ENCODE assay signal across 29 cellular contexts in the genomic region with DNA sequence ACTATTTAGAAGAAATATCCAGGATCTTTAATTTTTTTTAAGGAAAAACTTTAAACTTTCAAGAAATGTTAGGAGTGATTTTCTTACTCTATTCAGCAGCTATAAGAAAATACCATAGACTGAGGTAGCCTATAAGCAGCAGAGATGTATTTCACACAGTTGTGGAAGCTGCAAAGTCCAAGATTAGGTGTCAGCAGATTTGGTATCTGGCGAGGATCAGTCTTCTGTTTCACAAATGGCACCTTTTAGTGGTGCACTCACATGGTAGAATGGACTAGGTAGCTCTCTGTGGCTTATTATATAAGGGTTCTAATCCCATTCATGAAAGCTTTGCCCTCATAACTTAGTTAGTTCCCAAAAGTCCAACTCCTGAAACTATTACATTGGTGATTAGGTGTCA.
A peak's percentile ranks its signal among the peaks of the same experiment; 100 is the strongest.
DNase-seq lines count a peak whose midpoint lies in the region; ATAC-seq, FAIRE-seq and TF ChIP-seq lines count a peak whose summit lies in the region.
"Had no signal": no experiment of that assay in that cellular context is flagged by ENCODE, and none has a peak within 500 bp of the region (broad histone marks: within the 10 kb centered on the region; RNA-seq: fewer than 3 reads in every experiment).

No MANE protein-coding gene starts in this region.

- H4K20me1 ChIP-seq in K562 (replicated peaks; ENCODE audit: control insufficient read depth, insufficient read depth, low read length) = no peaks in the 10 kb centered on the region
- H4K20me1 ChIP-seq: BLaER1; BLaER1 treated with 17β-estradiol and CSF1 and Interleukin-3, amounts not matched to agents 10 nM and 100 nM had no signal

- no peaks in the 10 kb centered on the region for H3K9me1 ChIP-seq in K562 (ENCODE audit: control insufficient read depth, insufficient read depth, low read length)

- 31% methylated on average over 1 of the region's 1 CpG for WGBS in K562 (ENCODE audit: insufficient coverage, low coverage, missing lambda C conversion rate)

- no peak overlapping the region for H3K4me2 ChIP-seq in K562 (ENCODE audit: insufficient read depth, low read length)
- H3K4me2 ChIP-seq: A549; BLaER1; BLaER1 treated with 17β-estradiol and CSF1 and Interleukin-3, amounts not matched to agents 10 nM and 100 nM had no signal

- no peak overlapping the region for H3K4me3 ChIP-seq in K562
- H3K4me3 ChIP-seq: A549; BLaER1; BLaER1 treated with 17β-estradiol and CSF1 and Interleukin-3, amounts not matched to agents 10 nM and 100 nM had no signal

- H3K27me3 ChIP-seq in K562 (ENCODE audit: control insufficient read depth in 2 of 2, insufficient read depth in 2 of 2, low read length in 2 of 2) = no peaks in the 10 kb centered on the region
- H3K27me3 ChIP-seq: BE2C; BLaER1; BLaER1 treated with 17β-estradiol and CSF1 and Interleukin-3, amounts not matched to agents 10 nM and 100 nM had no signal

- TF ChIP-seq EP300 in K562 (IDR thresholded peaks at IDR 0.05; ENCODE audit: low read length) = no peak

- no peak for TF ChIP-seq POLR2A in K562 (conservative IDR thresholded peaks at IDR 0.05)

- TF ChIP-seq CTCF in K562 (IDR thresholded peaks at IDR 0.05 in 2 of 3, conservative IDR thresholded peaks at IDR 0.05 in 1 of 3; ENCODE audit: insufficient read depth in 2 of 3, low read depth in 1 of 3, low read length in 3 of 3) = no peak

- DNase-seq in K562 (ENCODE audit: extremely low read depth in 1 of 4, low spot score in 3 of 4) = peak in 1 of 4 experiments; percentile 45
- no peak for DNase-seq in H4 (ENCODE audit: low spot score)
- DNase-seq: 8988T; ACHN; AML-193; BE2C; C1 segment of cervical spinal cord; Caco-2; Calu3; CD4-positive, alpha-beta memory T cell; CD4-positive, alpha-beta T cell; CD4-positive, CD25-positive, alpha-beta regulatory T cell; CD8-positive, alpha-beta memory T cell; CD8-positive, alpha-beta T cell; COR-L47; DMS 273 treated with DMSO at 0.1 percent for 48 hours; DMS153; DMS53; DMS79; DMS79 treated with DMSO at 0.1 percent for 48 hours; DND-41; EL had no signal

- 0 out of 2 replicates have a peak, but pooled peaks cover 4% of the 10 kb centered on the region for H3K9me3 ChIP-seq in K562 (replicated peaks; ENCODE audit: control insufficient read depth, insufficient read depth, low read depth, low read length)
- H3K9me3 ChIP-seq: A549; BE2C; BLaER1; BLaER1 treated with 17β-estradiol and CSF1 and Interleukin-3, amounts not matched to agents 10 nM and 100 nM; Caco-2 had no signal

- in situ Hi-C loops in K562 (cut with MboI) = no loop called here

- intact Hi-C loops in K562 (cut with micrococcal nuclease) = no loop called here

- CTCF ChIA-PET in K562 (lab: Yijun Ruan, JAX; ENCODE audit: low intra/inter-chr PET ratio) = no interaction called here

- peak; percentile 53 for ATAC-seq in K562
- ATAC-seq: A549; CD8-positive, alpha-beta T cell had no signal

- TF ChIP-seq RAD21 in K562 (CRISPR knock-in tag; conservative IDR thresholded peaks at IDR 0.05 in 1 of 2, IDR thresholded peaks at IDR 0.05 in 1 of 2) = no peak

- no peak for FAIRE-seq in K562 (lab: Jason Lieb, UNC)
- FAIRE-seq: A204.1, A549, D721Med had no signal

- POLR2A ChIA-PET in K562 (lab: Yijun Ruan, JAX) = no interaction called here

- no peak overlapping the region for H2AFZ ChIP-seq in K562 (ENCODE audit: low read depth, low read length)

- no peak overlapping the region for H3K27ac ChIP-seq in K562 (ENCODE audit: extremely low read depth, low read depth, low read length)
- H3K27ac ChIP-seq: 22Rv1; A549; BLaER1; BLaER1 treated with 17β-estradiol and CSF1 and Interleukin-3, amounts not matched to agents 10 nM and 100 nM; C4-2B had no signal

- no peak overlapping the region for H3K9ac ChIP-seq in K562 (ENCODE audit: insufficient read depth in 1 of 2, low read depth in 2 of 2, low read length in 2 of 2)
- H3K9ac ChIP-seq: BLaER1; BLaER1 treated with 17β-estradiol and CSF1 and Interleukin-3, amounts not matched to agents 10 nM and 100 nM had no signal

- H3K79me2 ChIP-seq in K562 (ENCODE audit: control insufficient read depth, insufficient read depth, low read length) = peaks cover 99% of the 10 kb centered on the region

- no TSS peak for BruUV-seq in K562 (replicated peaks; lab: Mats Ljungman, UMichigan)

- peaks cover 15% of the 10 kb centered on the region; the same call in 2 of the 3 replicates for H3K36me3 ChIP-seq in K562 (ENCODE audit: control insufficient read depth, insufficient read depth, low read length)
- H3K36me3 ChIP-seq: BE2C; BLaER1; BLaER1 treated with 17β-estradiol and CSF1 and Interleukin-3, amounts not matched to agents 10 nM and 100 nM had no signal

- peaks cover 0 to 22% of the 10 kb centered on the region in 2 experiments; a peak in 4 of 5 replicates for H3K4me1 ChIP-seq in K562 (replicated peaks in 1 of 2; ENCODE audit: control insufficient read depth in 2 of 2, insufficient read depth in 2 of 2, low read length in 2 of 2)
- H3K4me1 ChIP-seq: A549, BLaER1, Caco-2 had no signal

TF ChIP-seq in K562, 482 proteins besides CTCF, POLR2A, EP300 and RAD21:
- TF ChIP-seq CHD1 (IDR thresholded peaks at IDR 0.05; ENCODE audit: low read length) = no peak
- TF ChIP-seq, protein P1, sequence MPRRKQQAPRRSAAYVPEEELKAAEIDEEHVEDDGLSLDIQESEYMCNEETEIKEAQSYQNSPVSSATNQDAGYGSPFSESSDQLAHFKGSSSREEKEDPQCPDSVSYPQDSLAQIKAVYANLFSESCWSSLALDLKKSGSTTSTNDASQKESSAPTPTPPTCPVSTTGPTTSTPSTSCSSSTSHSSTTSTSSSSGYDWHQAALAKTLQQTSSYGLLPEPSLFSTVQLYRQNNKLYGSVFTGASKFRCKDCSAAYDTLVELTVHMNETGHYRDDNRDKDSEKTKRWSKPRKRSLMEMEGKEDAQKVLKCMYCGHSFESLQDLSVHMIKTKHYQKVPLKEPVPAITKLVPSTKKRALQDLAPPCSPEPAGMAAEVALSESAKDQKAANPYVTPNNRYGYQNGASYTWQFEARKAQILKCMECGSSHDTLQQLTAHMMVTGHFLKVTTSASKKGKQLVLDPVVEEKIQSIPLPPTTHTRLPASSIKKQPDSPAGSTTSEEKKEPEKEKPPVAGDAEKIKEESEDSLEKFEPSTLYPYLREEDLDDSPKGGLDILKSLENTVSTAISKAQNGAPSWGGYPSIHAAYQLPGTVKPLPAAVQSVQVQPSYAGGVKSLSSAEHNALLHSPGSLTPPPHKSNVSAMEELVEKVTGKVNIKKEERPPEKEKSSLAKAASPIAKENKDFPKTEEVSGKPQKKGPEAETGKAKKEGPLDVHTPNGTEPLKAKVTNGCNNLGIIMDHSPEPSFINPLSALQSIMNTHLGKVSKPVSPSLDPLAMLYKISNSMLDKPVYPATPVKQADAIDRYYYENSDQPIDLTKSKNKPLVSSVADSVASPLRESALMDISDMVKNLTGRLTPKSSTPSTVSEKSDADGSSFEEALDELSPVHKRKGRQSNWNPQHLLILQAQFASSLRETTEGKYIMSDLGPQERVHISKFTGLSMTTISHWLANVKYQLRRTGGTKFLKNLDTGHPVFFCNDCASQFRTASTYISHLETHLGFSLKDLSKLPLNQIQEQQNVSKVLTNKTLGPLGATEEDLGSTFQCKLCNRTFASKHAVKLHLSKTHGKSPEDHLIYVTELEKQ (CRISPR knock-in tag; IDR thresholded peaks at IDR 0.05) = no peak
- TF ChIP-seq ADNP (tag; IDR thresholded peaks at IDR 0.05) = no peak
- TF ChIP-seq, protein P2, sequence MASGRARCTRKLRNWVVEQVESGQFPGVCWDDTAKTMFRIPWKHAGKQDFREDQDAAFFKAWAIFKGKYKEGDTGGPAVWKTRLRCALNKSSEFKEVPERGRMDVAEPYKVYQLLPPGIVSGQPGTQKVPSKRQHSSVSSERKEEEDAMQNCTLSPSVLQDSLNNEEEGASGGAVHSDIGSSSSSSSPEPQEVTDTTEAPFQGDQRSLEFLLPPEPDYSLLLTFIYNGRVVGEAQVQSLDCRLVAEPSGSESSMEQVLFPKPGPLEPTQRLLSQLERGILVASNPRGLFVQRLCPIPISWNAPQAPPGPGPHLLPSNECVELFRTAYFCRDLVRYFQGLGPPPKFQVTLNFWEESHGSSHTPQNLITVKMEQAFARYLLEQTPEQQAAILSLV (tag; IDR thresholded peaks at IDR 0.05) = no peak
- TF ChIP-seq ZNF316 (IDR thresholded peaks at IDR 0.05) = peak; percentile 81
- TF ChIP-seq XRCC4 (IDR thresholded peaks at IDR 0.05; ENCODE audit: extremely low read depth, insufficient read depth, insufficient read length) = no peak
- TF ChIP-seq CBX1 (IDR thresholded peaks at IDR 0.05; ENCODE audit: low read depth) = no peak
- peak; percentile 67 for TF ChIP-seq C11orf30 (IDR thresholded peaks at IDR 0.05; ENCODE audit: low read depth)
- TF ChIP-seq MAFG (tag; conservative IDR thresholded peaks at IDR 0.05) = 0 out of 2 replicates have a peak, but pooled peaks have one; percentile 33
- no peak for TF ChIP-seq DDX20 (tag; IDR thresholded peaks at IDR 0.05; ENCODE audit: low read depth)
- TF ChIP-seq ZNF780A (CRISPR knock-in tag; IDR thresholded peaks at IDR 0.05) = no peak
